Comparison of ENCODE assay signal across 8 cellular contexts in the genomic region with DNA sequence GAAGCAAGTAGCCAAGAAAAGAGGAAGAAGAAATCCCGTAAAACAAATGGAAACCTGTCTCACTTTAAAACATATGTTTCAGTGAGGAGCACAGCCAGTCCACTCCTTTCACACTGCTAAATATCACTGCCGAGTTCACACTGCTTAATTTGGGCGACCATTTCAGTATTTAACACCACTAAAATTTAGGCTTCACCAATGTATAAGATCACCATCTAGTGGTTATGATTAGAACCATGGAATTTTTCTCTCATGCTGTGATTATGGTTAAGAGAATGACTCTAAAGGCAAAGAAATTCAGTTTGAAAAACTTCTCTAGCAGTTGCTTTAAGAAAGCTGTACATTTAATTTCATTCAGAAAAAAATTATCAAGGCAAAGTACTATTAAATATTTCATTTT. TPM values are rescaled to one million over a fixed set of nuclear protein-coding genes. Genes with fewer than 3 reads are reported as not detected.
DNase-seq lines count a peak whose midpoint lies in the region; ATAC-seq, FAIRE-seq and TF ChIP-seq lines count a peak whose summit lies in the region.

No MANE protein-coding gene starts in this region.

- H4K8ac ChIP-seq in H1 (ENCODE audit: extremely low read depth, insufficient read depth, low read length): no peak overlapping the region

- POLR2A ChIA-PET in OCI-LY7 (lab: Charles Lee) (interaction anchor here (0.6 to 1.0 kb wide), 5 partner anchors 22 to 438 kb away, joined by 3 to 4 read pairs (median 3); no protein-coding TSS in a partner anchor), H1 (lab: Charles Lee; ENCODE audit: partially characterized antibody) (no interaction called here)

- no peak overlapping the region for H2BK12ac ChIP-seq in H1 (ENCODE audit: low read depth, low read length)

- DNase-seq in NCI-H1694 treated with DMSO at 0.1 percent for 48 hours (lab: John Stamatoyannopoulos, UW): peak; percentile 32
- DNase-seq in NCI-H1694 (lab: John Stamatoyannopoulos, UW): no peak
- peak; percentile 19 for DNase-seq in GM19240 (ENCODE audit: insufficient read length, low spot score)
- peak; percentile 47 for DNase-seq in OCI-LY7 (ENCODE audit: low spot score)
- DNase-seq in H1 (ENCODE audit: low read depth in 1 of 2, low spot score in 2 of 2): no peak
- peak; percentile 29 for DNase-seq in middle frontal gyrus (ENCODE audit: extremely low spot score, low spot score)
- no peak for DNase-seq in T1000 (lab: John Stamatoyannopoulos, UW)

- H3K23ac ChIP-seq in H1 (ENCODE audit: insufficient read length): no peak overlapping the region

- peak; percentile 78 for ATAC-seq in HG03108 (IDR thresholded peaks at IDR 0.05; ENCODE audit: unreplicated experiment)

- peak; percentile 27 to 30; a peak in 3 of 4 replicates for TF ChIP-seq RAD21 in H1 (IDR thresholded peaks at IDR 0.05 in 1 of 2, conservative IDR thresholded peaks at IDR 0.05 in 1 of 2; ENCODE audit: low read depth in 2 of 2, low read length in 2 of 2)

- TF ChIP-seq POLR2A in H1 (IDR thresholded peaks at IDR 0.05; ENCODE audit: control extremely low read depth in 1 of 2, low read depth in 2 of 2, low read length in 2 of 2): no peak

- H2AFZ ChIP-seq in OCI-LY7 (ENCODE audit: low read length): no peak overlapping the region
- H2AFZ ChIP-seq in H1 (ENCODE audit: low read length): no peak overlapping the region

- no peak overlapping the region for H3K4ac ChIP-seq in H1 (replicated peaks; ENCODE audit: insufficient read length, low read depth, low read length)

- no peak overlapping the region for H3K9ac ChIP-seq in H1 (replicated peaks in 1 of 4; ENCODE audit: extremely low read depth in 1 of 4, low read depth in 3 of 4, low read length in 3 of 4)

- peak; percentile 82 for TF ChIP-seq CTCF in OCI-LY7 (conservative IDR thresholded peaks at IDR 0.05; ENCODE audit: low read length)
- TF ChIP-seq CTCF in H1 (IDR thresholded peaks at IDR 0.05; ENCODE audit: control extremely low read depth in 1 of 3, insufficient read depth in 1 of 3, low read depth in 1 of 3, low read length in 3 of 3): no peak; a peak in 1 of 4 replicates

- H3K79me1 ChIP-seq in H1 (ENCODE audit: low read depth, low read length): 0 out of 2 replicates have a peak, but pooled peaks cover 4% of the 10 kb centered on the region

- H3K36me3 ChIP-seq in OCI-LY7 (ENCODE audit: insufficient read depth, low read length) (no peaks in the 10 kb centered on the region), H1 (ENCODE audit: control insufficient read depth in 2 of 4, insufficient read depth in 4 of 4, low read length in 3 of 4) (no peaks in the 10 kb centered on the region)

- no peak overlapping the region for H2BK20ac ChIP-seq in H1 (ENCODE audit: low read length)

- no peaks in the 10 kb centered on the region for H3K23me2 ChIP-seq in H1 (ENCODE audit: low read depth, low read length)

- peaks cover 14% of the 10 kb centered on the region; the same call in 1 of the 2 replicates for H3K79me2 ChIP-seq in OCI-LY7 (ENCODE audit: insufficient read depth, low read depth, low read length)
- H3K79me2 ChIP-seq in H1 (ENCODE audit: control insufficient read depth in 1 of 2, insufficient read depth in 2 of 2, low read length in 2 of 2): peaks cover 0 to 96% of the 10 kb centered on the region in 2 experiments; a peak in 2 of 4 replicates

- no peak overlapping the region for H2AK5ac ChIP-seq in H1 (ENCODE audit: low read depth, low read length)

- H2BK15ac ChIP-seq in H1 (ENCODE audit: low read length): no peak overlapping the region

- 0 out of 2 replicates have a peak overlapping the region, but pooled peaks have one; percentile 17 for H3K4me2 ChIP-seq in OCI-LY7 (ENCODE audit: low read length)
- H3K4me2 ChIP-seq in H1 (ENCODE audit: insufficient read depth in 1 of 2, low read depth in 2 of 2, low read length in 2 of 2): no peak overlapping the region

- H3K4me1 ChIP-seq in OCI-LY7 (ENCODE audit: insufficient read depth, low read length, poor library complexity, severe bottlenecking) (no peaks in the 10 kb centered on the region), H1 (replicated peaks in 1 of 4; ENCODE audit: control insufficient read depth in 3 of 4, insufficient read depth in 4 of 4, low read length in 3 of 4) (peaks cover 0 to 2% (median 0%) of the 10 kb centered on the region in 4 experiments; a peak in 2 of 7 replicates)

- WGBS in H1 (ENCODE audit: extremely low coverage in 1 of 2, insufficient coverage in 1 of 2, insufficient read length in 1 of 2, insufficient replicate concordance in 2 of 2, low coverage in 1 of 2, low lambda C conversion rate in 2 of 2, missing lambda C conversion rate in 1 of 2), 2 experiments: 86% methylated on average over 3 of the region's 3 CpGs; no CpG with 5 or more reads in 1 of the 2 experiments

- BruUV-seq in OCI-LY7 (replicated peaks; lab: Mats Ljungman, UMichigan): no TSS peak

- no peak overlapping the region for H3K56ac ChIP-seq in H1 (replicated peaks; ENCODE audit: insufficient read length, low read depth, low read length)

- TF ChIP-seq EP300 in H1 (IDR thresholded peaks at IDR 0.05; ENCODE audit: borderline replicate concordance in 1 of 2, low read depth in 2 of 2, low read length in 2 of 2): no peak

- H3K9me2 ChIP-seq in OCI-LY7 (ENCODE audit: insufficient read depth, low read length): no peaks in the 10 kb centered on the region

- H4K20me1 ChIP-seq in OCI-LY7 (ENCODE audit: insufficient read depth, low read length): no peaks in the 10 kb centered on the region
- peaks cover 0 to 4% of the 10 kb centered on the region in 2 experiments for H4K20me1 ChIP-seq in H1 (replicated peaks in 1 of 2; ENCODE audit: control insufficient read depth in 1 of 2, insufficient read depth in 2 of 2, low read length in 2 of 2)

- H4K91ac ChIP-seq in H1 (replicated peaks; ENCODE audit: insufficient read length, low read length): no peak overlapping the region

- H4K5ac ChIP-seq in H1 (ENCODE audit: insufficient read length, low read depth, low read length): no peak overlapping the region

- no peak overlapping the region for H2BK120ac ChIP-seq in H1 (replicated peaks; ENCODE audit: low read depth, low read length)

- H3K27ac ChIP-seq in OCI-LY7 (ENCODE audit: low read depth, low read length, poor library complexity, severe bottlenecking): no peak overlapping the region
- no peak overlapping the region for H3K27ac ChIP-seq in H1 (ENCODE audit: low read depth, low read length)

- no peaks in the 10 kb centered on the region for H3K27me3 ChIP-seq in H1 (replicated peaks in 1 of 4; ENCODE audit: control insufficient read depth in 3 of 4, extremely low read depth in 1 of 4, insufficient read depth in 3 of 4, low read length in 3 of 4)

- H3K4me3 ChIP-seq in OCI-LY7 (ENCODE audit: low read depth, low read length, poor library complexity, severe bottlenecking) (no peak overlapping the region), H1 (ENCODE audit: extremely low read depth in 1 of 4, insufficient read depth in 2 of 4, low read depth in 3 of 4, low read length in 4 of 4) (no peak overlapping the region)

- CTCF ChIA-PET in OCI-LY7 (lab: Charles Lee; ENCODE audit: unreplicated experiment) (no interaction called here), H1 (lab: Charles Lee; ENCODE audit: partially characterized antibody) (interaction anchor here (0.7 to 2.8 kb wide), 13 partner anchors 10 to 245 kb away, joined by 3 to 12 read pairs (median 4); no protein-coding TSS in a partner anchor)

- H3K18ac ChIP-seq in H1 (ENCODE audit: extremely low read depth, low read length): no peak overlapping the region

- H2BK5ac ChIP-seq in H1 (ENCODE audit: low read depth, low read length): no peak overlapping the region

- FAIRE-seq in H1 (lab: Jason Lieb, UNC): no peak

- H3K14ac ChIP-seq in H1 (ENCODE audit: insufficient read length): no peak overlapping the region

- intact Hi-C loops in OCI-LY7 (cut with micrococcal nuclease; ENCODE audit: unreplicated experiment): loop anchor here (1.0 to 5.0 kb wide), 3 partner anchors 110 to 333 kb away; no protein-coding TSS in a partner anchor

- no peaks in the 10 kb centered on the region for H3K9me3 ChIP-seq in OCI-LY7 (ENCODE audit: low read length)
- H3K9me3 ChIP-seq in H1 (ENCODE audit: insufficient read depth in 2 of 2, low read depth in 1 of 2, low read length in 1 of 2): no peaks in the 10 kb centered on the region

TF ChIP-seq in H1, 55 proteins besides CTCF, POLR2A, EP300 and RAD21 (continues in another document):
- TF ChIP-seq YY1 (IDR thresholded peaks at IDR 0.05; ENCODE audit: low read depth, low read length): no peak
- no peak for TF ChIP-seq SIX5 (IDR thresholded peaks at IDR 0.05; ENCODE audit: low read depth, low read length)
- no peak for TF ChIP-seq NRF1 (IDR thresholded peaks at IDR 0.05; ENCODE audit: low read depth, low read length)
- TF ChIP-seq CREB1 (IDR thresholded peaks at IDR 0.05): no peak
- no peak for TF ChIP-seq HDAC2 (IDR thresholded peaks at IDR 0.05; ENCODE audit: borderline replicate concordance in 1 of 2, low read depth in 2 of 2, low read length in 2 of 2)
- TF ChIP-seq CEBPB (IDR thresholded peaks at IDR 0.05; ENCODE audit: low read depth, low read length): no peak
- no peak for TF ChIP-seq FOSL1 (IDR thresholded peaks at IDR 0.05; ENCODE audit: insufficient read depth, low read depth, low read length)
- no peak for TF ChIP-seq ZNF274 (IDR thresholded peaks at IDR 0.05; ENCODE audit: borderline replicate concordance, extremely low read depth, low read length)
- no peak for TF ChIP-seq MAFK (IDR thresholded peaks at IDR 0.05; ENCODE audit: low read depth, low read length)
- TF ChIP-seq TAF1 (IDR thresholded peaks at IDR 0.05; ENCODE audit: low read depth, low read length): no peak
- TF ChIP-seq CBX5 (IDR thresholded peaks at IDR 0.05; ENCODE audit: low read depth, low read length): no peak
- TF ChIP-seq SIRT6 (IDR thresholded peaks at IDR 0.05; ENCODE audit: low read length): no peak
- TF ChIP-seq CHD1 (IDR thresholded peaks at IDR 0.05; ENCODE audit: low read depth, low read length): no peak

RNA-seq across cellular contexts. Expression of a gene that starts 16.6 kb away (rescaled TPM):
- total RNA-seq in OCI-LY7 (2014; rRNA removed; shearing (Covaris generic)): 25.9 and 27.2 TPM in 2 replicates
- total RNA-seq in OCI-LY7 (2022): 31.9 and 35.6 TPM in 2 replicates
- 66.6 and 70.5 TPM in 2 replicates for total RNA-seq in H1 (2021; fragmentation: NEBNext Ultra II Directional; extraction: Animal tissue kit (Norgen Biotek cat#: 25700))
- 9.2 and 14.9 TPM in 2 replicates for polyA plus RNA-seq in H1 (2011; rRNA removed)
- 15.3 TPM for polyA plus RNA-seq in H1 (2011; cell fraction: cytosol; rRNA removed)
- 10.9 TPM for polyA plus RNA-seq in H1 (2011; cell fraction: nucleus; rRNA removed)
- polyA plus RNA-seq in H1 (2012, experiment 1 of 2): 24.1 to 37.0 TPM (median 29.4 TPM) in 4 replicates
- 1.8 TPM for polyA plus RNA-seq in H1 (2012, experiment 2 of 2)
- 105 TPM for polyA plus RNA-seq in H1 (2013, experiment 1 of 2)
- polyA plus RNA-seq in H1 (2013, experiment 2 of 2): 100 TPM
- 55.3 and 87.5 TPM in 2 replicates for polyA minus RNA-seq in H1 (2011; rRNA and poly(A)+ RNA removed)
- 91.1 TPM for polyA minus RNA-seq in H1 (2011; cell fraction: cytosol; rRNA and poly(A)+ RNA removed)
- 115 TPM for polyA minus RNA-seq in H1 (2011; cell fraction: nucleus; rRNA and poly(A)+ RNA removed)

Comparison
In these comparisons a context has a peak if more than half of its experiments do, and no peak if none do; other contexts are left out.
1. DNase-seq: peak in NCI-H1694 treated with DMSO at 0.1 percent for 48 hours (single experiment), GM19240 (single experiment), OCI-LY7 (single experiment) and middle frontal gyrus (single experiment); none in NCI-H1694 (single experiment), H1 (0 of 2) and T1000 (single experiment).